Comparison of ENCODE assay signal across 8 cellular contexts in the genomic region with DNA sequence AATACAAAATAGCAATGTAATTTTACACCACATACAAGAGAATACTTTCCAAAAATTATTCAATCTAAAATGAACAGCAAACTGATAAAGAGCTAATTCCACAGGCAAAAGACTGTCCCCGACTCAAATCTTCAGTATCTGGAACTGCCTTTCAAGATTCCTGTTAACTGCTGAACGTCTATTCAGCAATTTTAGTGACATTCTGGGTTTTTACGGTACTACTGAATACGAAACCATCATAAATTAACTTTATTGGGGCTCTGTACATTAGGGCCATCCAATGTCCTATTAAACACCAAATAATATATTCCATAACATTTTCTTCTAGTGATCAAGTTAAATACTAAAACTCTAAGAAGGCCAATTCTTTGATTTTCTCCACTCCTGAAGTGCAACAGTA. TPM values are rescaled to one million over a fixed set of nuclear protein-coding genes. Genes with fewer than 3 reads are reported as not detected.
DNase-seq lines count a peak whose midpoint lies in the region; ATAC-seq and TF ChIP-seq lines count a peak whose summit lies in the region.

No MANE protein-coding gene starts in this region.

- H2AFZ ChIP-seq in IMR-90 (replicated peaks; ENCODE audit: low read length, poor library complexity): no peak overlapping the region
- H2AFZ ChIP-seq in mammary epithelial cell (ENCODE audit: low read depth, low read length): peak overlapping the region; percentile 100
- H2AFZ ChIP-seq in trophoblast cell (ENCODE audit: insufficient read depth, low read length, poor library complexity): no peak overlapping the region

- H2AK5ac ChIP-seq in IMR-90 (ENCODE audit: low read depth, low read length) (no peak overlapping the region), trophoblast cell (ENCODE audit: low read length) (no peak overlapping the region)

- no peak overlapping the region for H3K27ac ChIP-seq in A673 (ENCODE audit: low read depth, low read length, poor library complexity, severe bottlenecking)
- H3K27ac ChIP-seq in IMR-90 (ENCODE audit: insufficient read depth, low read length): no peak overlapping the region
- no peak overlapping the region for H3K27ac ChIP-seq in mammary epithelial cell (ENCODE audit: insufficient read depth, low read depth, low read length)
- no peak overlapping the region for H3K27ac ChIP-seq in naive thymus-derived CD4-positive, alpha-beta T cell (ENCODE audit: low read depth, low read length)
- H3K27ac ChIP-seq in testis: peak overlapping the region in 1 of 2 donors; percentile 95
- no peak overlapping the region for H3K27ac ChIP-seq in trophoblast cell (ENCODE audit: low read depth, low read length)

- 57% methylated on average over 4 of the region's 4 CpGs; no CpG with 5 or more reads in 1 of the 2 experiments for WGBS in IMR-90 (ENCODE audit: extremely low coverage in 2 of 2, insufficient read length in 1 of 2), 2 experiments
- WGBS in mammary epithelial cell (ENCODE audit: low coverage, missing lambda C conversion rate): 49% methylated on average over 4 of the region's 4 CpGs
- WGBS in testis, 2 donors: 25 to 46% methylated on average over 4 of the region's 4 CpGs
- WGBS in trophoblast cell (ENCODE audit: extremely low coverage, insufficient coverage, insufficient read length): no CpG with 5 or more reads among the region's 4 CpGs

- TF ChIP-seq POLR2A in IMR-90 (IDR thresholded peaks at IDR 0.05; ENCODE audit: low read depth, low read length) (no peak), testis (IDR thresholded peaks at IDR 0.05) (no peak)

- intact Hi-C loops in A673 (cut with micrococcal nuclease; ENCODE audit: unreplicated experiment): no loop called here
- intact Hi-C loops in IMR-90 (cut with micrococcal nuclease): loop anchor here (1.0 to 10.0 kb wide), 2 partner anchors 11 to 75 kb away; no protein-coding TSS in a partner anchor
- intact Hi-C loops in mammary epithelial cell (cut with micrococcal nuclease): loop anchor here (5.0 kb wide), 2 partner anchors 127 to 192 kb away; no protein-coding TSS in a partner anchor
- intact Hi-C loops in naive thymus-derived CD4-positive, alpha-beta T cell (cut with micrococcal nuclease): loop anchor here in 1 of 2 donors (10.0 kb wide), 1 partner anchor 335 kb away; a partner anchor contains a TSS
- intact Hi-C loops in testis (cut with DNase I; ENCODE audit: low total_unique reads): no loop called here

- H3K4me1 ChIP-seq in A673 (ENCODE audit: insufficient read depth, low read length, poor library complexity, severe bottlenecking) (no peaks in the 10 kb centered on the region), IMR-90 (ENCODE audit: control insufficient read depth, insufficient read depth, low read length) (peaks cover 3% of the 10 kb centered on the region; the same call in 1 of the 2 replicates), mammary epithelial cell (ENCODE audit: insufficient read depth, low read length) (peaks cover 13% of the 10 kb centered on the region), testis (peaks cover 12% of the 10 kb centered on the region), trophoblast cell (ENCODE audit: control insufficient read depth in 1 of 2, insufficient read depth in 2 of 2, low read length in 2 of 2) (peaks cover 0 to 7% of the 10 kb centered on the region in 2 experiments)
- peaks cover 6 to 13% of the 10 kb centered on the region in 2 donors for H3K4me1 ChIP-seq in naive thymus-derived CD4-positive, alpha-beta T cell (ENCODE audit: control insufficient read depth in 2 of 2, insufficient read depth in 2 of 2, low read length in 2 of 2)

- peaks cover 24 to 65% (median 50%) of the 10 kb centered on the region in 7 donors for H3K4me1 Mint-ChIP-seq in naive thymus-derived CD4-positive, alpha-beta T cell

- no peak overlapping the region for H4K8ac ChIP-seq in IMR-90 (ENCODE audit: low read depth in 2 of 2, low read length in 2 of 2)
- H4K8ac ChIP-seq in trophoblast cell (ENCODE audit: low read depth, low read length): no peak overlapping the region

- peak overlapping the region; percentile 93 to 99 (median 98) for H3K4me3 Mint-ChIP-seq in naive thymus-derived CD4-positive, alpha-beta T cell

- peak overlapping the region; percentile 83; the same call in 1 of the 2 replicates for H3K9ac ChIP-seq in IMR-90 (ENCODE audit: low read depth, low read length)
- peak overlapping the region; percentile 83 for H3K9ac ChIP-seq in mammary epithelial cell (ENCODE audit: insufficient read depth, low read length)
- H3K9ac ChIP-seq in trophoblast cell (ENCODE audit: low read length): no peak overlapping the region

- dilution Hi-C loops in IMR-90 (cut with HindIII; ENCODE audit: low sequenced_read_pairs, unreplicated experiment) (no loop called here), mammary epithelial cell (cut with HindIII; ENCODE audit: low sequenced_read_pairs) (no loop called here)

- H3K18ac ChIP-seq in IMR-90 (ENCODE audit: low read depth, low read length): no peak overlapping the region
- no peak overlapping the region for H3K18ac ChIP-seq in trophoblast cell (ENCODE audit: low read length)

- H3K79me2 ChIP-seq in mammary epithelial cell (ENCODE audit: insufficient read depth, low read length) (peaks cover 36% of the 10 kb centered on the region), trophoblast cell (ENCODE audit: control insufficient read depth, insufficient read depth, low read length, poor library complexity) (peaks cover 2% of the 10 kb centered on the region)

- no peaks in the 10 kb centered on the region for H3K27me3 ChIP-seq in A673 (replicated peaks; ENCODE audit: insufficient read depth, low read depth, low read length, poor library complexity)
- no peaks in the 10 kb centered on the region for H3K27me3 ChIP-seq in IMR-90 (ENCODE audit: control insufficient read depth, insufficient read depth, low read length)
- no peaks in the 10 kb centered on the region for H3K27me3 ChIP-seq in mammary epithelial cell (ENCODE audit: insufficient read depth, low read length)
- H3K27me3 ChIP-seq in naive thymus-derived CD4-positive, alpha-beta T cell (ENCODE audit: control insufficient read depth in 2 of 2, insufficient read depth in 2 of 2, low read length in 2 of 2): no peaks in the 10 kb centered on the region
- H3K27me3 ChIP-seq in testis: no peaks in the 10 kb centered on the region
- H3K27me3 ChIP-seq in trophoblast cell (ENCODE audit: insufficient read depth, low read length): no peaks in the 10 kb centered on the region

- no peak overlapping the region for H4K5ac ChIP-seq in IMR-90 (ENCODE audit: low read depth, low read length)

- peaks cover 2 to 37% of the 10 kb centered on the region in 2 experiments; a peak in 3 of 4 replicates for H3K79me1 ChIP-seq in IMR-90 (ENCODE audit: low read depth in 1 of 2, low read length in 2 of 2)
- H3K79me1 ChIP-seq in trophoblast cell (ENCODE audit: low read length): peaks cover 8% of the 10 kb centered on the region

- peak overlapping the region; percentile 67 for H3K4me3 ChIP-seq in A673 (ENCODE audit: low read depth, low read length, poor library complexity, severe bottlenecking)
- H3K4me3 ChIP-seq in IMR-90 (ENCODE audit: insufficient read depth, low read depth, low read length): peak overlapping the region; percentile 100; the same call in 1 of the 2 replicates
- H3K4me3 ChIP-seq in mammary epithelial cell (replicated peaks in 1 of 3; ENCODE audit: insufficient read depth in 1 of 3, low read depth in 2 of 3, low read length in 3 of 3): peak overlapping the region in 2 of 3 experiments; percentile 72 to 100
- H3K4me3 ChIP-seq in naive thymus-derived CD4-positive, alpha-beta T cell (ENCODE audit: low read length): peak overlapping the region; percentile 84
- H3K4me3 ChIP-seq in testis: peak overlapping the region in 1 of 2 donors; percentile 92
- H3K4me3 ChIP-seq in trophoblast cell (ENCODE audit: low read depth, low read length): no peak overlapping the region

- DNase-seq in A673 (ENCODE audit: low spot score) (no peak), IMR-90 (no peak), mammary epithelial cell (no peak), T1000 (lab: John Stamatoyannopoulos, UW) (no peak), testis (no peak), cerebellum (ENCODE audit: low spot score) (no peak), trophoblast cell (no peak)
- no peak for DNase-seq in naive thymus-derived CD4-positive, alpha-beta T cell

- H2BK5ac ChIP-seq in IMR-90 (ENCODE audit: low read depth, low read length, poor library complexity, severe bottlenecking): no peak overlapping the region
- no peak overlapping the region for H2BK5ac ChIP-seq in trophoblast cell (ENCODE audit: low read depth, low read length, poor library complexity)

- POLR2A ChIA-PET in A673 (lab: Charles Lee; ENCODE audit: low non-redundant PET): no interaction called here
- POLR2A ChIA-PET in IMR-90 (lab: Charles Lee; ENCODE audit: unreplicated experiment): no interaction called here
- POLR2A ChIA-PET in naive thymus-derived CD4-positive, alpha-beta T cell (lab: Charles Lee): interaction anchor here (1.1 to 3.8 kb wide), 3 partner anchors 20 to 63 kb away, joined by 3 to 23 read pairs (median 8); a partner anchor contains a TSS

- H4K20me1 ChIP-seq in IMR-90 (ENCODE audit: insufficient read depth, low read length): peaks cover 4% of the 10 kb centered on the region; the same call in 1 of the 2 replicates
- H4K20me1 ChIP-seq in mammary epithelial cell (ENCODE audit: insufficient read depth, low read length): no peaks in the 10 kb centered on the region

- H3K9me3 Mint-ChIP-seq in naive thymus-derived CD4-positive, alpha-beta T cell: peaks cover 0 to 4% (median 0%) of the 10 kb centered on the region in 11 donors

- no peaks in the 10 kb centered on the region for H3K9me3 ChIP-seq in A673 (ENCODE audit: low read depth, low read length, poor library complexity, severe bottlenecking)
- H3K9me3 ChIP-seq in IMR-90 (ENCODE audit: control insufficient read depth, insufficient read depth, low read length): no peaks in the 10 kb centered on the region
- H3K9me3 ChIP-seq in mammary epithelial cell (replicated peaks; ENCODE audit: insufficient read depth, low read length): no peaks in the 10 kb centered on the region
- no peaks in the 10 kb centered on the region for H3K9me3 ChIP-seq in naive thymus-derived CD4-positive, alpha-beta T cell (ENCODE audit: control insufficient read depth in 2 of 3, low read length in 3 of 3)
- H3K9me3 ChIP-seq in testis: no peaks in the 10 kb centered on the region
- H3K9me3 ChIP-seq in trophoblast cell (ENCODE audit: insufficient read depth, low read depth, low read length): no peaks in the 10 kb centered on the region

- H3K4ac ChIP-seq in IMR-90 (ENCODE audit: low read depth, low read length): no peak overlapping the region
- no peak overlapping the region for H3K4ac ChIP-seq in trophoblast cell (ENCODE audit: low read depth, low read length)

- peak overlapping the region in 6 of 9 donors; percentile 86 to 98 (median 94) for H3K27ac Mint-ChIP-seq in naive thymus-derived CD4-positive, alpha-beta T cell

- no peaks in the 10 kb centered on the region for H3K27me3 Mint-ChIP-seq in naive thymus-derived CD4-positive, alpha-beta T cell

- H3K4me2 ChIP-seq in IMR-90 (ENCODE audit: low read depth, low read length): peak overlapping the region; percentile 94
- H3K4me2 ChIP-seq in mammary epithelial cell (ENCODE audit: insufficient read depth, low read depth, low read length): peak overlapping the region; percentile 84
- H3K4me2 ChIP-seq in trophoblast cell (ENCODE audit: low read length): no peak overlapping the region

- CTCF ChIA-PET in A673 (lab: Charles Lee): no interaction called here
- CTCF ChIA-PET in IMR-90 (lab: Yijun Ruan, JAX): no interaction called here
- CTCF ChIA-PET in mammary epithelial cell (lab: Charles Lee; ENCODE audit: low non-redundant PET): interaction anchor here (0.5 to 0.7 kb wide), 3 partner anchors 119 to 739 kb away, joined by 3 to 7 read pairs (median 4); no protein-coding TSS in a partner anchor
- CTCF ChIA-PET in naive thymus-derived CD4-positive, alpha-beta T cell (lab: Charles Lee): no interaction called here

- TF ChIP-seq RAD21 in IMR-90 (IDR thresholded peaks at IDR 0.05; ENCODE audit: low read length): no peak

- H2BK120ac ChIP-seq in IMR-90 (ENCODE audit: low read depth, low read length) (no peak overlapping the region), trophoblast cell (ENCODE audit: insufficient read depth, low read length, poor library complexity) (no peak overlapping the region)

- no peak overlapping the region for H4K12ac ChIP-seq in trophoblast cell (ENCODE audit: low read depth, low read length)

- no peak overlapping the region for H2BK12ac ChIP-seq in trophoblast cell (ENCODE audit: low read length)

- H3K36me3 Mint-ChIP-seq in naive thymus-derived CD4-positive, alpha-beta T cell: peaks cover 0 to 4% (median 1%) of the 10 kb centered on the region in 5 donors

- H3K14ac ChIP-seq in IMR-90 (replicated peaks; ENCODE audit: low read depth, low read length) (no peak overlapping the region), trophoblast cell (ENCODE audit: low read length) (no peak overlapping the region)

- H2BK15ac ChIP-seq in IMR-90 (ENCODE audit: low read depth, low read length): no peak overlapping the region

- no peaks in the 10 kb centered on the region for H3K9me1 ChIP-seq in IMR-90 (ENCODE audit: insufficient read depth, low read length)

- H3K56ac ChIP-seq in IMR-90 (ENCODE audit: extremely low read depth, insufficient read depth, low read length): no peak overlapping the region

- H3K23ac ChIP-seq in IMR-90 (ENCODE audit: low read depth, low read length) (no peak overlapping the region; the same call in 1 of the 2 replicates), trophoblast cell (ENCODE audit: low read length) (no peak overlapping the region)

- H3K36me3 ChIP-seq in A673 (ENCODE audit: insufficient read depth, low read length, poor library complexity, severe bottlenecking): no peaks in the 10 kb centered on the region
- H3K36me3 ChIP-seq in IMR-90 (ENCODE audit: control insufficient read depth, insufficient read depth, low read length): no peaks in the 10 kb centered on the region
- H3K36me3 ChIP-seq in mammary epithelial cell (ENCODE audit: insufficient read depth, low read length): no peaks in the 10 kb centered on the region
- peaks cover 0 to 16% (median 0%) of the 10 kb centered on the region in 3 experiments for H3K36me3 ChIP-seq in naive thymus-derived CD4-positive, alpha-beta T cell (ENCODE audit: control insufficient read depth in 2 of 3, insufficient read depth in 3 of 3, low read length in 3 of 3)
- no peaks in the 10 kb centered on the region for H3K36me3 ChIP-seq in testis (ENCODE audit: low read depth, missing control alignments)
- H3K36me3 ChIP-seq in trophoblast cell (ENCODE audit: control insufficient read depth in 1 of 2, insufficient read depth in 2 of 2, low read length in 2 of 2): no peaks in the 10 kb centered on the region

- no peak for ATAC-seq in IMR-90 (ENCODE audit: low read depth)
- ATAC-seq in naive thymus-derived CD4-positive, alpha-beta T cell: no peak

- H4K91ac ChIP-seq in IMR-90 (ENCODE audit: insufficient read depth, low read depth, low read length) (no peak overlapping the region), trophoblast cell (ENCODE audit: low read depth, low read length) (no peak overlapping the region)

- TF ChIP-seq CTCF in A673 (conservative IDR thresholded peaks at IDR 0.05; ENCODE audit: low read depth, low read length) (no peak), IMR-90 (conservative IDR thresholded peaks at IDR 0.05; ENCODE audit: low read depth, low read length) (no peak), mammary epithelial cell (conservative IDR thresholded peaks at IDR 0.05 in 1 of 2, IDR thresholded peaks at IDR 0.05 in 1 of 2; ENCODE audit: extremely low read depth in 1 of 2, insufficient read depth in 1 of 2, low read depth in 1 of 2, low read length in 2 of 2) (no peak), testis (IDR thresholded peaks at IDR 0.05) (no peak)

- no peak overlapping the region for H2AK9ac ChIP-seq in IMR-90 (replicated peaks; ENCODE audit: low read depth, low read length, poor library complexity)

- in situ Hi-C loops in IMR-90 (cut with MboI; ENCODE audit: low sequenced_read_pairs): loop anchor here (10.0 kb wide), 1 partner anchor 125 kb away; no protein-coding TSS in a partner anchor
- in situ Hi-C loops in mammary epithelial cell (cut with MboI; ENCODE audit: low sequenced_read_pairs in 2 of 2): no loop called here

- BruUV-seq in A673 (replicated peaks; lab: Mats Ljungman, UMichigan) (no TSS peak), IMR-90 (replicated peaks; lab: Mats Ljungman, UMichigan) (no TSS peak), mammary epithelial cell (replicated peaks; lab: Mats Ljungman, UMichigan) (no TSS peak)

- no peak overlapping the region for H2BK20ac ChIP-seq in IMR-90 (ENCODE audit: low read depth, low read length)

RNA-seq across cellular contexts. Expression of a gene that starts 1.6 kb away (rescaled TPM):
- total RNA-seq in A673 (2021) (6.8 and 9.5 TPM in 2 replicates), IMR-90 (2012; rRNA removed) (12.2 and 13.8 TPM in 2 replicates), mammary epithelial cell (10 to 100 TPM; 13.0 to 17.0 TPM), testis (10 to 100 TPM; 62.5 to 67.5 TPM), cerebellum (23.5 TPM)
- polyA plus RNA-seq in IMR-90 (2012; rRNA removed) (3.2 and 4.1 TPM in 2 replicates), mammary epithelial cell (2.6 TPM), testis (ENCODE audit: insufficient read depth, low read depth, low replicate concordance) (29.7 TPM)
- polyA plus RNA-seq in IMR-90 (2012; cell fraction: cytosol; rRNA removed): 1.4 and 1.7 TPM in 2 replicates
- polyA plus RNA-seq in IMR-90 (2012; cell fraction: nucleus; rRNA removed; ENCODE audit: low replicate concordance): 1.8 and 7.5 TPM in 2 replicates
- polyA minus RNA-seq in mammary epithelial cell: 15.9 TPM
- 10 to 100 TPM; 17.6 to 35.0 (median 26.1) TPM for total RNA-seq in naive thymus-derived CD4-positive, alpha-beta T cell
- polyA plus RNA-seq in naive thymus-derived CD4-positive, alpha-beta T cell: 1 to 10 TPM; 3.8 to 4.5 TPM
- 5.7 and 5.8 TPM in 2 replicates for polyA plus RNA-seq in trophoblast cell (2013)

RNA-seq across cellular contexts. Expression of a gene that starts 51.3 kb away (rescaled TPM):
- total RNA-seq in A673 (2021) (39.2 and 41.5 TPM in 2 replicates), IMR-90 (2012; rRNA removed) (21.9 and 24.2 TPM in 2 replicates), mammary epithelial cell (10 to 100 TPM; 26.7 to 41.7 TPM), testis (10 to 100 TPM; 31.1 to 32.3 TPM), cerebellum (27.3 TPM)
- polyA plus RNA-seq in IMR-90 (2012; rRNA removed) (16.4 and 16.9 TPM in 2 replicates), mammary epithelial cell (21.4 TPM), testis (ENCODE audit: insufficient read depth, low read depth, low replicate concordance) (32.8 TPM)
- polyA plus RNA-seq in IMR-90 (2012; cell fraction: cytosol; rRNA removed): 2.8 and 4.3 TPM in 2 replicates
- polyA plus RNA-seq in IMR-90 (2012; cell fraction: nucleus; rRNA removed; ENCODE audit: low replicate concordance): 3.9 and 20.2 TPM in 2 replicates
- polyA minus RNA-seq in mammary epithelial cell: 27.4 TPM
- total RNA-seq in naive thymus-derived CD4-positive, alpha-beta T cell: 10 to 100 TPM; 37.3 to 61.5 (median 56.0) TPM
- 10 to 100 TPM; 20.6 to 27.6 TPM for polyA plus RNA-seq in naive thymus-derived CD4-positive, alpha-beta T cell
- 32.0 and 33.3 TPM in 2 replicates for polyA plus RNA-seq in trophoblast cell (2013)

Comparison
In these comparisons a context has a peak if more than half of its experiments do, and no peak if none do; other contexts are left out.
1. intact Hi-C loops: an anchor here in IMR-90 (1.0 to 10.0 kb wide) and mammary epithelial cell (5.0 kb wide); none called in A673 and testis.